ENCODE assay signal across 17 cellular contexts in genomic region chr5:4553130-4553529, GRCh38.
"Had no signal": no experiment of that assay in that cellular context is flagged by ENCODE, and none has a peak within 500 bp of the region (broad histone marks: within the 10 kb centered on the region; RNA-seq: fewer than 3 reads in every experiment).

No MANE protein-coding gene starts in this region.

- H3K36me3 ChIP-seq: cardiac muscle cell, lower lobe of right lung, sigmoid colon, transverse colon had no signal

- H3K4me3 ChIP-seq: body of pancreas, cardiac muscle cell, lower lobe of right lung, sigmoid colon, smooth muscle cell, transverse colon had no signal

- H3K9me3 ChIP-seq: body of pancreas, lower lobe of right lung, sigmoid colon had no signal

- ATAC-seq: body of pancreas; left lobe of liver; lower lobe of right lung; stimulated activated naive B cell treated with anti-CD40 and anti-IgM and Interleukin-4, amounts not matched to agents 10 μg/mL and 1 μg/mL and 100 μg/mL, for 72 hours had no signal

- H3K27ac ChIP-seq: body of pancreas, cardiac muscle cell, lower lobe of right lung, sigmoid colon, transverse colon, VCaP had no signal

- H3K4me2 ChIP-seq: smooth muscle cell had no signal

- H3K27me3 ChIP-seq: body of pancreas, cardiac muscle cell, sigmoid colon, transverse colon had no signal

- H3K4me1 ChIP-seq: body of pancreas, lower lobe of right lung, sigmoid colon, transverse colon had no signal

- DNase-seq: activated CD4-positive, CD25-positive, alpha-beta regulatory T cell treated with anti-CD3 and anti-CD28 coated beads, Interleukin-2, amount 50 U/mL, for 72 hours; activated gamma-delta T cell treated with Interleukin-2 at 50 U/mL for 16 hours; activated T-cell treated with anti-CD3 and anti-CD28 coated beads, Interleukin-2, amount 50 U/mL, for 1 hour; anterior cingulate cortex; body of pancreas; kidney; lower lobe of right lung; naive B cell; sigmoid colon; stimulated activated CD4-positive, alpha-beta T cell treated with anti-CD3 and anti-CD28 coated beads, Interleukin-2, amount 100 ng/mL, for 48 hours; stimulated activated CD8-positive, alpha-beta memory T cell treated with anti-CD3 and anti-CD28 coated beads, Interleukin-4, amount 100 ng/mL, for 48 hours; stimulated activated naive B cell treated with anti-CD40 and anti-IgM and Interleukin-4, amounts not matched to agents 10 μg/mL and 1 μg/mL and 100 μg/mL, for 72 hours; transverse colon had no signal
